In the genomic region with DNA sequence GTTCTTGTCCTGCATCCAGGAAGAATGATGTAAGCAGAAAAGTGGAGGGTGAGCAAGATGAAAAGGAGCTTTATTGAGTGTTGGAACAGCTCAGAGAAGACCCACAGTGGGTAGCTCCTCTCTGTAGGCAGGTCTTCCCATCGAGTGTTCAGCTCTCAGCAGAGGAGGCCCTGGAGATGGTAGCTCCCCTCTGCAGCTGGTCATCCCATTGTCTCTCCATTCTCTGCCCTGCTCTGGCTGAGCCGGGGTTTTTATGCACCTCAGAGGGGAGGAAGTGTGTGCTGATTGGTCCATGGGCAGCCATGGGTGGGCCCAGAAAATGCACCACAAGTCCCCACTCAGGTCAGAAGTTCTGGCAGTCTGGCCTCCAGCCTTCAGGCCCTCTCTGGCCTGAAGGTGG, we compare ENCODE assay signal across 23 cellular contexts.
"Had no signal": no experiment of that assay in that cellular context is flagged by ENCODE, and none has a peak within 500 bp of the region (broad histone marks: within the 10 kb centered on the region; RNA-seq: fewer than 3 reads in every experiment).

No MANE protein-coding gene starts in this region.

- H3K27me3 ChIP-seq: colonic mucosa, foreskin keratinocyte, heart left ventricle, hepatocyte had no signal

- H3K27ac ChIP-seq: colonic mucosa, epithelial cell of prostate, foreskin keratinocyte, gastroesophageal sphincter, heart left ventricle, hepatocyte, left lung, lower lobe of right lung had no signal

- H3K36me3 ChIP-seq: colonic mucosa, gastroesophageal sphincter, heart left ventricle, left lung, lower lobe of right lung had no signal

- H3K4me2 ChIP-seq: hepatocyte had no signal

- H2AFZ ChIP-seq: hepatocyte had no signal

- H3K9me3 ChIP-seq: colonic mucosa, gastroesophageal sphincter, heart left ventricle, left lung, lower lobe of right lung had no signal

- H3K4me1 ChIP-seq: colonic mucosa, foreskin keratinocyte, gastroesophageal sphincter, left lung, lower lobe of right lung had no signal

- FAIRE-seq: endometrium, frontal cortex, kidney had no signal

- H3K4me3 ChIP-seq: colonic mucosa, gastroesophageal sphincter, heart left ventricle, hepatocyte, left lung, lower lobe of right lung had no signal

- DNase-seq: colonic mucosa; cortex of kidney; effector CD8-positive, alpha-beta T cell; effector memory CD8-positive, alpha-beta T cell; endodermal cell; erythroblast; foreskin keratinocyte; heart left ventricle; hypothalamus; immature natural killer cell; islet precursor cell; kidney; left colon; left lung; left ventricle myocardium superior; lower lobe of right lung; mesenchymal stem cell; midbrain had no signal

- H3K79me2 ChIP-seq: hepatocyte had no signal
